In the genomic region with DNA sequence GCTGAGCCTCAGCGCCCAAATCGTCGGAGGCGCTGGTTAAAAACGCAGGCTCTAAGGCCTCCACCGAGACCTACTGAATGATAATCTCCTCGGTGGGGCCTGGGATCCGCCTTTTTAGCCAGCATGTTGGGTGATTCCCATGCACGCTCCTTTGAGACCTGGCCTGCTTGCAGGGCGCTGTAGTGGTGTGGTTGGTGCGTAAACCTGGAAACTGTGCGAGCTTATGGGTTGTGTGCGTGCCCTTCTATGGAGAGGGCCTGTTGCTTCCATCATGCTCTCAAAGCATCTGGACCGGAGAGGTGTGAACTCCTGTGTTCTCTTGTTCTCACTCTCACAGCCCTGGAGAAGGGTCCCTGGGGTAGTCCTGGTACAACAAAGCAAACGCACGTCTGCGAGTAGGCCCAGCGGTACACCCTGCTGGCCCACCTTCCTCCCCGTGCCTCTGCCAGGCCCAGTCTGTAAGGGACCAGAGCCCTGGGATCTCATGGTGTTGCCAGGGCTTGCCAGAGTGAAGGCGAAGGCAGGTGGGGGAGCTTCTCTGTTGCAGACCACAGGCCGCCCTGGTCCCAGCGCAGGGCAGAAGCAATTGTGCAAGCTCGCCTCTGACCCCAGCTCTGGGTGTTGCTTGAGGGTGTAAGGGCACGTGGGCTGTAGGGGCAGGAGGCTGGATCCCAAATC, we compare ENCODE assay signal across 8 cellular contexts. TPM values are rescaled to one million over a fixed set of nuclear protein-coding genes. Genes with fewer than 3 reads are reported as not detected.
DNase-seq lines count a peak whose midpoint lies in the region; ATAC-seq and TF ChIP-seq lines count a peak whose summit lies in the region.

No MANE protein-coding gene starts in this region.

- peak overlapping the region; percentile 82 to 93 (median 88) for H3K4me2 ChIP-seq in BLaER1 treated with 17β-estradiol and CSF1 and Interleukin-3, amounts not matched to agents 10 nM and 100 nM
- peak overlapping the region; percentile 70; the same call in 1 of the 2 replicates for H3K4me2 ChIP-seq in MM.1S (ENCODE audit: low read depth, low read length)
- H3K4me2 ChIP-seq in neuronal stem cell (ENCODE audit: insufficient read depth, low read length, poor library complexity, severe bottlenecking) = peak overlapping the region; percentile 50

- H2BK5ac ChIP-seq in neuronal stem cell (ENCODE audit: low read length) = no peak overlapping the region

- H3K9me2 ChIP-seq in MM.1S (replicated peaks; ENCODE audit: insufficient read depth, low read length) = no peaks in the 10 kb centered on the region

- no CpG with 5 or more reads among the region's 24 CpGs for WGBS in neuronal stem cell (ENCODE audit: extremely low coverage in 2 of 2, insufficient read length in 2 of 2, insufficient replicate concordance in 1 of 2), 2 donors

- TF ChIP-seq CTCF in MM.1S (IDR thresholded peaks at IDR 0.05; ENCODE audit: low read length) = no peak

- peak overlapping the region; percentile 78 for H3K18ac ChIP-seq in neuronal stem cell (ENCODE audit: low read length)

- H2BK15ac ChIP-seq in neuronal stem cell (ENCODE audit: low read length) = peak overlapping the region; percentile 5

- peaks cover 0 to 34% (median 20%) of the 10 kb centered on the region in 10 experiments; a peak in 16 of 20 replicates for H3K4me1 ChIP-seq in BLaER1 treated with 17β-estradiol and CSF1 and Interleukin-3, amounts not matched to agents 10 nM and 100 nM
- no peaks in the 10 kb centered on the region for H3K4me1 ChIP-seq in MM.1S (ENCODE audit: low read length)
- H3K4me1 ChIP-seq in effector memory CD4-positive, alpha-beta T cell (ENCODE audit: control insufficient read depth, insufficient read depth, low read length, poor library complexity, severe bottlenecking) = peaks cover 7% of the 10 kb centered on the region
- peaks cover 19 to 22% of the 10 kb centered on the region in 2 donors for H3K4me1 ChIP-seq in neuronal stem cell (ENCODE audit: control insufficient read depth in 2 of 2, insufficient read depth in 1 of 2, low read depth in 1 of 2, low read length in 2 of 2)

- peak overlapping the region in 9 of 11 experiments; percentile 28 to 74 (median 65); a peak in 16 of 22 replicates for H3K9ac ChIP-seq in BLaER1 treated with 17β-estradiol and CSF1 and Interleukin-3, amounts not matched to agents 10 nM and 100 nM
- H3K9ac ChIP-seq in MM.1S (ENCODE audit: low read length) (no peak overlapping the region), neuronal stem cell (ENCODE audit: low read depth, low read length, poor library complexity) (peak overlapping the region; percentile 7)

- peak overlapping the region; percentile 55 to 79 (median 65) for H3K4me3 ChIP-seq in BLaER1 treated with 17β-estradiol and CSF1 and Interleukin-3, amounts not matched to agents 10 nM and 100 nM
- peak overlapping the region; percentile 54; the same call in 1 of the 2 replicates for H3K4me3 ChIP-seq in MM.1S (ENCODE audit: low read length)
- peak overlapping the region; percentile 58 for H3K4me3 ChIP-seq in effector memory CD4-positive, alpha-beta T cell (ENCODE audit: insufficient read depth, low read depth, low read length, poor library complexity, severe bottlenecking)
- peak overlapping the region; percentile 30 to 73 for H3K4me3 ChIP-seq in neuronal stem cell (ENCODE audit: low read length in 2 of 2)

- H4K20me1 ChIP-seq in BLaER1 treated with 17β-estradiol and CSF1 and Interleukin-3, amounts not matched to agents 10 nM and 100 nM = peaks cover 0 to 12% (median 0%) of the 10 kb centered on the region in 11 experiments; a peak in 6 of 22 replicates
- no peaks in the 10 kb centered on the region for H4K20me1 ChIP-seq in MM.1S (ENCODE audit: insufficient read depth, low read length)

- H3K27ac ChIP-seq in BLaER1 treated with 17β-estradiol and CSF1 and Interleukin-3, amounts not matched to agents 10 nM and 100 nM = peak overlapping the region in 1 of 11 experiments; percentile 38; a peak in 1 of 22 replicates
- no peak overlapping the region for H3K27ac ChIP-seq in MM.1S (ENCODE audit: low read length)
- no peak overlapping the region for H3K27ac ChIP-seq in effector memory CD4-positive, alpha-beta T cell (ENCODE audit: insufficient read depth, low read length, poor library complexity, severe bottlenecking)
- no peak overlapping the region for H3K27ac ChIP-seq in neuronal stem cell (replicated peaks; ENCODE audit: low read length)

- no peak overlapping the region for H2BK120ac ChIP-seq in neuronal stem cell (ENCODE audit: low read depth, low read length)

- H3K4ac ChIP-seq in neuronal stem cell (ENCODE audit: low read length) = no peak overlapping the region

- H3K27me3 ChIP-seq in BLaER1 treated with 17β-estradiol and CSF1 and Interleukin-3, amounts not matched to agents 10 nM and 100 nM = peaks cover 0 to 25% (median 8%) of the 10 kb centered on the region in 11 experiments; a peak in 8 of 22 replicates
- H3K27me3 ChIP-seq in MM.1S (replicated peaks; ENCODE audit: insufficient read depth, low read length) = peaks cover 57% of the 10 kb centered on the region
- H3K27me3 ChIP-seq in effector memory CD4-positive, alpha-beta T cell (replicated peaks; ENCODE audit: control insufficient read depth, insufficient read depth, low read length, poor library complexity, severe bottlenecking) = no peaks in the 10 kb centered on the region
- H3K27me3 ChIP-seq in neuronal stem cell (ENCODE audit: control insufficient read depth in 3 of 3, insufficient read depth in 3 of 3, low read depth in 1 of 3, low read length in 3 of 3) = peaks cover 0 to 48% (median 22%) of the 10 kb centered on the region in 3 experiments

- no peak for DNase-seq in MM.1S
- no peak for DNase-seq in effector memory CD4-positive, alpha-beta T cell
- DNase-seq in neuronal stem cell (ENCODE audit: low spot score) = no peak
- DNase-seq in NAMALWA (ENCODE audit: low spot score) = no peak
- DNase-seq in NCI-H524 (lab: John Stamatoyannopoulos, UW) = no peak

- H3K79me2 ChIP-seq in MM.1S (ENCODE audit: low read length) = no peaks in the 10 kb centered on the region

- no peaks in the 10 kb centered on the region for H3F3A ChIP-seq in MM.1S (ENCODE audit: insufficient read depth, low read length)

- peak overlapping the region; percentile 1 for H2BK12ac ChIP-seq in neuronal stem cell (ENCODE audit: low read length)

- peak overlapping the region; percentile 95 for H3K14ac ChIP-seq in neuronal stem cell (ENCODE audit: low read length)

- H4K91ac ChIP-seq in neuronal stem cell (ENCODE audit: low read depth, low read length, poor library complexity) = peak overlapping the region; percentile 35

- H3K9me3 ChIP-seq in BLaER1 treated with 17β-estradiol and CSF1 and Interleukin-3, amounts not matched to agents 10 nM and 100 nM (replicated peaks in 1 of 11) = no peaks in the 10 kb centered on the region
- H3K9me3 ChIP-seq in MM.1S (replicated peaks; ENCODE audit: insufficient read depth, low read length) (no peaks in the 10 kb centered on the region), neuronal stem cell (replicated peaks in 1 of 2; ENCODE audit: control insufficient read depth in 2 of 2, insufficient read depth in 1 of 2, low read depth in 1 of 2, low read length in 2 of 2) (no peaks in the 10 kb centered on the region)
- no peaks in the 10 kb centered on the region for H3K9me3 ChIP-seq in effector memory CD4-positive, alpha-beta T cell (ENCODE audit: control insufficient read depth, low read length)

- H2AFZ ChIP-seq in MM.1S (ENCODE audit: low read length) (no peak overlapping the region), neuronal stem cell (ENCODE audit: low read length) (peak overlapping the region; percentile 89)

- H4K8ac ChIP-seq in neuronal stem cell (ENCODE audit: low read depth, low read length) = no peak overlapping the region

- H3K79me1 ChIP-seq in neuronal stem cell (ENCODE audit: low read depth, low read length) = no peaks in the 10 kb centered on the region

- ATAC-seq in GM19351 (IDR thresholded peaks at IDR 0.05; ENCODE audit: unreplicated experiment) (no peak), HG02678 (IDR thresholded peaks at IDR 0.05; ENCODE audit: unreplicated experiment) (no peak)

- H3K23ac ChIP-seq in neuronal stem cell (ENCODE audit: low read depth, low read length, poor library complexity) = peak overlapping the region; percentile 8

- no peak overlapping the region for H2AK5ac ChIP-seq in neuronal stem cell (ENCODE audit: low read depth, low read length)

- H3K36me3 ChIP-seq in BLaER1 treated with 17β-estradiol and CSF1 and Interleukin-3, amounts not matched to agents 10 nM and 100 nM = no peaks in the 10 kb centered on the region
- H3K36me3 ChIP-seq in MM.1S (replicated peaks; ENCODE audit: insufficient read depth, low read length) (no peaks in the 10 kb centered on the region), neuronal stem cell (replicated peaks in 1 of 2; ENCODE audit: control insufficient read depth in 2 of 2, insufficient read depth in 2 of 2, low read length in 2 of 2) (no peaks in the 10 kb centered on the region)
- H3K36me3 ChIP-seq in effector memory CD4-positive, alpha-beta T cell (ENCODE audit: control insufficient read depth, insufficient read depth, low read length) = no peaks in the 10 kb centered on the region

RNA-seq across cellular contexts. Expression of gene LRRC75A, which starts 0.8 kb away (rescaled TPM):
- 2.7 TPM for polyA plus RNA-seq in neuronal stem cell (2013, experiment 1 of 2)
- 2.6 TPM for polyA plus RNA-seq in neuronal stem cell (2013, experiment 2 of 2)
